ENCODE assay signal across 16 cellular contexts in genomic region chr1:51732701-51733425, GRCh38.
DNase-seq lines count a peak whose midpoint lies in the region; ATAC-seq, FAIRE-seq and TF ChIP-seq lines count a peak whose summit lies in the region.
"Had no signal": no experiment of that assay in that cellular context is flagged by ENCODE, and none has a peak within 500 bp of the region (broad histone marks: within the 10 kb centered on the region; RNA-seq: fewer than 3 reads in every experiment).

No MANE protein-coding gene starts in this region.

- H2AFZ ChIP-seq in Loucy (ENCODE audit: low read length), result no peak overlapping the region

- peaks cover 51% of the 10 kb centered on the region for H4K20me1 ChIP-seq in Loucy (ENCODE audit: insufficient read depth, low read length, poor library complexity, severe bottlenecking)

- H3K9ac ChIP-seq in Loucy (ENCODE audit: low read depth, low read length, poor library complexity, severe bottlenecking), result peak overlapping the region; percentile 17

- H3K79me2 ChIP-seq in Loucy (ENCODE audit: insufficient read depth, low read length), result peaks cover 94% of the 10 kb centered on the region

- H3K4me1 Mint-ChIP-seq in CD4-positive, CD25-positive, alpha-beta regulatory T cell, result peaks cover 35 to 67% (median 51%) of the 10 kb centered on the region in 4 donors

- H3K27me3 ChIP-seq in CD4-positive, CD25-positive, alpha-beta regulatory T cell (ENCODE audit: control insufficient read depth, insufficient read depth, low read length), result no peaks in the 10 kb centered on the region
- H3K27me3 ChIP-seq in Loucy (ENCODE audit: insufficient read depth, low read length, poor library complexity, severe bottlenecking) (no peaks in the 10 kb centered on the region), esophagus muscularis mucosa (no peaks in the 10 kb centered on the region), pancreas (no peaks in the 10 kb centered on the region)

- peak overlapping the region; percentile 24 for H3K27ac ChIP-seq in CD4-positive, CD25-positive, alpha-beta regulatory T cell (ENCODE audit: insufficient read depth, low read length, poor library complexity, severe bottlenecking)
- H3K27ac ChIP-seq in esophagus muscularis mucosa (replicated peaks in 1 of 4) (peak overlapping the region; percentile 3 to 42 (median 15)), pancreas (peak overlapping the region; percentile 6 to 58 (median 34))

- H3K9me2 ChIP-seq in Loucy (replicated peaks; ENCODE audit: low read depth, low read length), result no peaks in the 10 kb centered on the region

- no peaks in the 10 kb centered on the region for H3K36me3 Mint-ChIP-seq in CD4-positive, CD25-positive, alpha-beta regulatory T cell
- H3K36me3 Mint-ChIP-seq: activated CD4-positive, alpha-beta memory T cell treated with anti-CD3 and anti-CD28 coated beads for 36 hours had no signal

- H3F3A ChIP-seq in Loucy (ENCODE audit: low read depth), result no peaks in the 10 kb centered on the region

- intact Hi-C loops in esophagus muscularis mucosa (cut with DNase I) (no loop called here), pancreas (cut with DNase I) (no loop called here)

- peak overlapping the region in 1 of 4 donors; percentile 58 for H3K4me3 Mint-ChIP-seq in CD4-positive, CD25-positive, alpha-beta regulatory T cell
- H3K4me3 Mint-ChIP-seq: activated CD4-positive, alpha-beta memory T cell treated with anti-CD3 and anti-CD28 coated beads for 36 hours; activated T-helper 17 cell treated with anti-CD3 and anti-CD28 coated beads, Interleukin-2, amount 50 U/mL, for 72 hours; stimulated activated naive CD8-positive, alpha-beta T cell treated with anti-CD3 and anti-CD28 coated beads, Interleukin-15, amount 100 ng/mL, for 72 hours had no signal

- no peak for FAIRE-seq in pancreas (lab: Jason Lieb, UNC)

- no peak overlapping the region for H3K4me3 ChIP-seq in CD4-positive, CD25-positive, alpha-beta regulatory T cell (ENCODE audit: low read depth, low read length)
- peak overlapping the region; percentile 13 for H3K4me3 ChIP-seq in Loucy (ENCODE audit: low read length, poor library complexity, severe bottlenecking)
- H3K4me3 ChIP-seq in esophagus muscularis mucosa, result no peak overlapping the region
- no peak overlapping the region for H3K4me3 ChIP-seq in pancreas

- peaks cover 26% of the 10 kb centered on the region for H3K4me1 ChIP-seq in CD4-positive, CD25-positive, alpha-beta regulatory T cell (ENCODE audit: control insufficient read depth, insufficient read depth, low read length, poor library complexity, severe bottlenecking)
- peaks cover 80% of the 10 kb centered on the region for H3K4me1 ChIP-seq in Loucy (ENCODE audit: insufficient read depth, low read length, poor library complexity, severe bottlenecking)
- H3K4me1 ChIP-seq in esophagus muscularis mucosa, result peaks cover 70 to 95% (median 92%) of the 10 kb centered on the region in 4 donors
- H3K4me1 ChIP-seq in pancreas, result peaks cover 22 to 54% (median 49%) of the 10 kb centered on the region in 3 donors

- peak overlapping the region in 2 of 3 donors; percentile 2 to 66 for H3K27ac Mint-ChIP-seq in CD4-positive, CD25-positive, alpha-beta regulatory T cell
- H3K27ac Mint-ChIP-seq: activated CD4-positive, alpha-beta memory T cell treated with anti-CD3 and anti-CD28 coated beads for 36 hours; activated T-helper 17 cell treated with anti-CD3 and anti-CD28 coated beads, Interleukin-2, amount 50 U/mL, for 72 hours; stimulated activated naive CD8-positive, alpha-beta T cell treated with anti-CD3 and anti-CD28 coated beads, Interleukin-15, amount 100 ng/mL, for 72 hours had no signal

- no peaks in the 10 kb centered on the region for H3K9me3 ChIP-seq in CD4-positive, CD25-positive, alpha-beta regulatory T cell (ENCODE audit: control insufficient read depth in 2 of 2, low read length in 2 of 2)
- H3K9me3 ChIP-seq in Loucy (ENCODE audit: insufficient read depth, low read depth, low read length) (no peaks in the 10 kb centered on the region), esophagus muscularis mucosa (no peaks in the 10 kb centered on the region), pancreas (no peaks in the 10 kb centered on the region)

- in situ Hi-C loops in GM13977 (cut with MboI; ENCODE audit: low pct_unique_long_range_greater_than_20kb, low sequenced_read_pairs, unreplicated experiment), result no loop called here

- H3K4me2 ChIP-seq in Loucy (ENCODE audit: low read depth, low read length, poor library complexity, severe bottlenecking), result peak overlapping the region; percentile 95

- no peaks in the 10 kb centered on the region for H3K9me3 Mint-ChIP-seq in CD4-positive, CD25-positive, alpha-beta regulatory T cell
- H3K9me3 Mint-ChIP-seq: activated CD4-positive, alpha-beta memory T cell treated with anti-CD3 and anti-CD28 coated beads for 36 hours; activated T-helper 17 cell treated with anti-CD3 and anti-CD28 coated beads, Interleukin-2, amount 50 U/mL, for 72 hours; stimulated activated naive CD8-positive, alpha-beta T cell treated with anti-CD3 and anti-CD28 coated beads, Interleukin-15, amount 100 ng/mL, for 72 hours had no signal

- ATAC-seq in CD4-positive, CD25-positive, alpha-beta regulatory T cell (ENCODE audit: low read depth in 2 of 2), result no peak
- no peak for ATAC-seq in pancreas
- ATAC-seq: activated T-helper 17 cell treated with anti-CD3 and anti-CD28 coated beads, Interleukin-2, amount 50 U/mL, for 72 hours; stimulated activated naive CD8-positive, alpha-beta T cell treated with anti-CD3 and anti-CD28 coated beads, Interleukin-15, amount 100 ng/mL, for 72 hours had no signal

- 97% methylated on average over 4 of the region's 4 CpGs for WGBS in esophagus muscularis mucosa
- 73 to 74% methylated on average over 4 of the region's 4 CpGs for WGBS in pancreas, 2 donors

- peaks cover 4% of the 10 kb centered on the region for H3K27me3 Mint-ChIP-seq in CD4-positive, CD25-positive, alpha-beta regulatory T cell
- H3K27me3 Mint-ChIP-seq: activated CD4-positive, alpha-beta memory T cell treated with anti-CD3 and anti-CD28 coated beads for 36 hours; activated T-helper 17 cell treated with anti-CD3 and anti-CD28 coated beads, Interleukin-2, amount 50 U/mL, for 72 hours; stimulated activated naive CD8-positive, alpha-beta T cell treated with anti-CD3 and anti-CD28 coated beads, Interleukin-15, amount 100 ng/mL, for 72 hours had no signal

- no peak for TF ChIP-seq EP300 in esophagus muscularis mucosa (IDR thresholded peaks at IDR 0.05)

- no peak for DNase-seq in CD4-positive, CD25-positive, alpha-beta regulatory T cell
- DNase-seq in esophagus muscularis mucosa (ENCODE audit: extremely low spot score) (no peak), pancreas (no peak), NAMALWA (ENCODE audit: low spot score) (no peak), NCI-H524 treated with DMSO at 0.1 percent for 48 hours (lab: John Stamatoyannopoulos, UW) (no peak), dermis blood vessel endothelial cell (no peak), GM13977 (ENCODE audit: low spot score) (no peak)
- DNase-seq: activated CD4-positive, alpha-beta memory T cell treated with anti-CD3 and anti-CD28 coated beads for 36 hours; AML-193; amniotic stem cell; Karpas-422; NCI-H226; posterior cingulate gyrus; stimulated activated naive CD8-positive, alpha-beta T cell treated with anti-CD3 and anti-CD28 coated beads, Interleukin-15, amount 100 ng/mL, for 72 hours had no signal

- no peak for TF ChIP-seq POLR2A in esophagus muscularis mucosa (IDR thresholded peaks at IDR 0.05; ENCODE audit: low read depth)

- TF ChIP-seq CTCF in Loucy (conservative IDR thresholded peaks at IDR 0.05; ENCODE audit: low read length) (no peak), esophagus muscularis mucosa (IDR thresholded peaks at IDR 0.05) (no peak), pancreas (IDR thresholded peaks at IDR 0.05) (no peak), GM13977 (IDR thresholded peaks at IDR 0.05; ENCODE audit: extremely low read depth, insufficient read depth, missing control alignments) (no peak)

- no peaks in the 10 kb centered on the region for H3K36me3 ChIP-seq in CD4-positive, CD25-positive, alpha-beta regulatory T cell (ENCODE audit: control insufficient read depth, insufficient read depth, low read length)
- H3K36me3 ChIP-seq in Loucy (ENCODE audit: insufficient read depth, low read length) (no peaks in the 10 kb centered on the region), esophagus muscularis mucosa (no peaks in the 10 kb centered on the region), pancreas (no peaks in the 10 kb centered on the region)
